Comparison of ENCODE assay signal across 13 cellular contexts in genomic region chr6:30495993-30496392, GRCh38. TPM values are rescaled to one million over a fixed set of nuclear protein-coding genes. Genes with fewer than 3 reads are reported as not detected.
A peak's percentile ranks its signal among the peaks of the same experiment; 100 is the strongest.
DNase-seq lines count a peak whose midpoint lies in the region; ATAC-seq and TF ChIP-seq lines count a peak whose summit lies in the region.
"Had no signal": no experiment of that assay in that cellular context is flagged by ENCODE, and none has a peak within 500 bp of the region (broad histone marks: within the 10 kb centered on the region; RNA-seq: fewer than 3 reads in every experiment).

No MANE protein-coding gene starts in this region.

- H3K9me3 Mint-ChIP-seq in natural killer cell treated with Interleukin-12 subunit alpha and Interleukin-12 subunit beta and Interleukin-15 and Interleukin-18, amount 100 ng/mL, for 72 hours: no peaks in the 10 kb centered on the region
- H3K9me3 Mint-ChIP-seq: T-helper 1 cell treated with Interleukin-12 subunit alpha and Interleukin-12 subunit beta and Interleukin-4 antibody, amounts not matched to agents 30 μg/mL and 1 μg/mL, for 36 hours had no signal

- no peak for TF ChIP-seq CTCF in colonic mucosa (IDR thresholded peaks at IDR 0.05)

- H3K36me3 Mint-ChIP-seq in natural killer cell treated with Interleukin-12 subunit alpha and Interleukin-12 subunit beta and Interleukin-15 and Interleukin-18, amount 100 ng/mL, for 72 hours: peaks cover 27% of the 10 kb centered on the region

- no peak overlapping the region for H3K4me3 ChIP-seq in BLaER1 treated with 17β-estradiol and CSF1 and Interleukin-3, amounts not matched to agents 10 nM and 100 nM
- H3K4me3 ChIP-seq in GM23248 (no peak overlapping the region), colonic mucosa (no peak overlapping the region)
- H3K4me3 ChIP-seq: MG63 had no signal

- no peaks in the 10 kb centered on the region for H3K9me2 ChIP-seq in GM23248 (ENCODE audit: insufficient read depth)

- H3K27ac ChIP-seq in BLaER1 treated with 17β-estradiol and CSF1 and Interleukin-3, amounts not matched to agents 10 nM and 100 nM: peak overlapping the region; percentile 56 to 85 (median 72)
- H3K27ac ChIP-seq in GM23248: peak overlapping the region; percentile 21; the same call in 1 of the 2 replicates
- peak overlapping the region; percentile 44 for H3K27ac ChIP-seq in colonic mucosa

- peaks cover 7% of the 10 kb centered on the region for H3K79me2 ChIP-seq in GM23248 (ENCODE audit: insufficient read depth)
- H3K79me2 ChIP-seq: parathyroid adenoma had no signal

- peak overlapping the region; percentile 38 to 47 for H3K27ac Mint-ChIP-seq in natural killer cell treated with Interleukin-12 subunit alpha and Interleukin-12 subunit beta and Interleukin-15 and Interleukin-18, amount 100 ng/mL, for 72 hours

- peaks cover 32 to 36% (median 35%) of the 10 kb centered on the region in 11 experiments for H3K36me3 ChIP-seq in BLaER1 treated with 17β-estradiol and CSF1 and Interleukin-3, amounts not matched to agents 10 nM and 100 nM
- H3K36me3 ChIP-seq in GM23248 (ENCODE audit: low read depth) (peaks cover 26% of the 10 kb centered on the region; the same call in 1 of the 2 replicates), colonic mucosa (peaks cover 24% of the 10 kb centered on the region)
- H3K36me3 ChIP-seq: MG63 had no signal

- H3K27me3 Mint-ChIP-seq in natural killer cell treated with Interleukin-12 subunit alpha and Interleukin-12 subunit beta and Interleukin-15 and Interleukin-18, amount 100 ng/mL, for 72 hours: no peaks in the 10 kb centered on the region

- H3K4me3 Mint-ChIP-seq in natural killer cell treated with Interleukin-12 subunit alpha and Interleukin-12 subunit beta and Interleukin-15 and Interleukin-18, amount 100 ng/mL, for 72 hours: no peak overlapping the region
- H3K4me3 Mint-ChIP-seq: T-helper 1 cell treated with Interleukin-12 subunit alpha and Interleukin-12 subunit beta and Interleukin-4 antibody, amounts not matched to agents 30 μg/mL and 1 μg/mL, for 36 hours had no signal

- H2AFZ ChIP-seq in GM23248: no peak overlapping the region
- H2AFZ ChIP-seq: parathyroid adenoma had no signal

- 86 to 92% methylated on average over 4 of the region's 4 CpGs for WGBS in GM23248 (ENCODE audit: low coverage in 1 of 2, low lambda C conversion rate in 2 of 2, missing lambda C conversion rate in 2 of 2), 2 experiments

- H3K4me1 Mint-ChIP-seq in natural killer cell treated with Interleukin-12 subunit alpha and Interleukin-12 subunit beta and Interleukin-15 and Interleukin-18, amount 100 ng/mL, for 72 hours (ENCODE audit: low read depth in 2 of 2): peaks cover 59 to 65% of the 10 kb centered on the region in 2 donors

- peaks cover 57 to 84% (median 81%) of the 10 kb centered on the region in 10 experiments for H3K4me1 ChIP-seq in BLaER1 treated with 17β-estradiol and CSF1 and Interleukin-3, amounts not matched to agents 10 nM and 100 nM
- H3K4me1 ChIP-seq in GM23248 (ENCODE audit: insufficient read depth) (peaks cover 13% of the 10 kb centered on the region), colonic mucosa (peaks cover 4% of the 10 kb centered on the region)
- H3K4me1 ChIP-seq: parathyroid adenoma had no signal

- intact Hi-C loops in colonic mucosa (cut with DNase I): no loop called here

- peak overlapping the region; percentile 34 to 100 (median 54) for H3K4me2 ChIP-seq in BLaER1 treated with 17β-estradiol and CSF1 and Interleukin-3, amounts not matched to agents 10 nM and 100 nM
- H3K4me2 ChIP-seq in GM23248 (ENCODE audit: unreplicated experiment): no peak overlapping the region

- no peak for ATAC-seq in natural killer cell treated with Interleukin-12 subunit alpha and Interleukin-12 subunit beta and Interleukin-15 and Interleukin-18, amount 100 ng/mL, for 72 hours
- ATAC-seq in GM18909 (IDR thresholded peaks at IDR 0.05; ENCODE audit: poor library complexity, unreplicated experiment): no peak
- no peak for ATAC-seq in HG02642 (IDR thresholded peaks at IDR 0.05; ENCODE audit: poor library complexity, unreplicated experiment)

- peak overlapping the region; percentile 14 to 70 (median 59); a peak in 15 of 22 replicates for H3K9ac ChIP-seq in BLaER1 treated with 17β-estradiol and CSF1 and Interleukin-3, amounts not matched to agents 10 nM and 100 nM
- H3K9ac ChIP-seq in GM23248: no peak overlapping the region
- H3K9ac ChIP-seq in colonic mucosa (ENCODE audit: low read depth in 2 of 2, low read length in 2 of 2): no peak overlapping the region
- H3K9ac ChIP-seq: parathyroid adenoma had no signal

- H3K27me3 ChIP-seq in BLaER1 treated with 17β-estradiol and CSF1 and Interleukin-3, amounts not matched to agents 10 nM and 100 nM: no peaks in the 10 kb centered on the region
- H3K27me3 ChIP-seq in GM23248 (replicated peaks; ENCODE audit: insufficient read depth) (no peaks in the 10 kb centered on the region), colonic mucosa (no peaks in the 10 kb centered on the region)
- H3K27me3 ChIP-seq: MG63 had no signal

- H4K20me1 ChIP-seq in BLaER1 treated with 17β-estradiol and CSF1 and Interleukin-3, amounts not matched to agents 10 nM and 100 nM: peaks cover 29 to 41% (median 32%) of the 10 kb centered on the region in 11 experiments
- no peaks in the 10 kb centered on the region for H4K20me1 ChIP-seq in GM23248 (ENCODE audit: insufficient read depth)

- DNase-seq in GM23248: no peak
- DNase-seq in colonic mucosa: no peak
- DNase-seq in natural killer cell treated with Interleukin-12 subunit alpha and Interleukin-12 subunit beta and Interleukin-15 and Interleukin-18, amount 100 ng/mL, for 72 hours (ENCODE audit: low spot score): no peak
- no peak for DNase-seq in DMS53 treated with DMSO at 0.1 percent for 48 hours (lab: John Stamatoyannopoulos, UW; ENCODE audit: unreplicated experiment)
- DNase-seq: activated CD4-positive, alpha-beta T cell treated with anti-CD3 and anti-CD28 coated beads, Interleukin-2, amount 50 U/mL, for 4 hours; NCI-H2171 treated with DMSO at 0.1 percent for 48 hours; stimulated activated CD4-positive, alpha-beta T cell treated with anti-CD3 and anti-CD28 coated beads, Interleukin-4, amount 100 ng/mL, for 1 hour had no signal

- in situ Hi-C loops in GM23248 (cut with MboI): no loop called here

- H3F3A ChIP-seq in GM23248 (ENCODE audit: insufficient read depth): peaks cover 30% of the 10 kb centered on the region

- H3K9me3 ChIP-seq in BLaER1 treated with 17β-estradiol and CSF1 and Interleukin-3, amounts not matched to agents 10 nM and 100 nM (replicated peaks in 1 of 11): peaks cover 0 to 21% (median 10%) of the 10 kb centered on the region in 11 experiments; a peak in 15 of 22 replicates
- H3K9me3 ChIP-seq in GM23248 (ENCODE audit: low read depth) (no peaks in the 10 kb centered on the region), colonic mucosa (no peaks in the 10 kb centered on the region)
- H3K9me3 ChIP-seq: MG63 had no signal

RNA-seq across cellular contexts. Expression of gene HLA-E, which starts 6.7 kb away (rescaled TPM):
- total RNA-seq in GM23248 (2014; rRNA removed; shearing (Covaris generic)): 190 and 203 TPM in 2 replicates
- 123 and 130 TPM in 2 replicates for polyA plus RNA-seq in GM23248 (2016; fragmentation: Nextera tagmentation; extraction: Ambion mirVana)
- total RNA-seq in colonic mucosa: 100 to 1,000 TPM; 208 to 471 TPM
- total RNA-seq in natural killer cell treated with Interleukin-12 subunit alpha and Interleukin-12 subunit beta and Interleukin-15 and Interleukin-18, amount 100 ng/mL, for 72 hours: 100 to 1,000 TPM; 355 to 567 TPM

Comparison
In these comparisons a context has a peak if more than half of its experiments do, and no peak if none do; other contexts are left out.
1. H3K27ac ChIP-seq: peak in every context shown above with its lines; median percentile 72 in BLaER1 treated with 17β-estradiol and CSF1 and Interleukin-3, amounts not matched to agents 10 nM and 100 nM; 44 in colonic mucosa; 21 in GM23248.
2. H3K9ac ChIP-seq: peak in BLaER1 treated with 17β-estradiol and CSF1 and Interleukin-3, amounts not matched to agents 10 nM and 100 nM (11 of 11); none in GM23248 (single experiment) and colonic mucosa (0 of 2).